Comparison of ENCODE assay signal across 1 cellular context in genomic region chr3:156787015-156787414, GRCh38.
TF ChIP-seq lines count a peak whose summit lies in the region.

No MANE protein-coding gene starts in this region.

TF ChIP-seq in SK-N-SH, 30 proteins besides CTCF, POLR2A, EP300 and RAD21 (continued from another document):
- no peak for TF ChIP-seq FOSL2 (IDR thresholded peaks at IDR 0.05; ENCODE audit: borderline replicate concordance, low read depth)
